Comparison of ENCODE assay signal across 9 cellular contexts in genomic region chr11:1573847-1574255, GRCh38. TPM values are rescaled to one million over a fixed set of nuclear protein-coding genes. Genes with fewer than 3 reads are reported as not detected.
DNase-seq lines count a peak whose midpoint lies in the region; ATAC-seq and TF ChIP-seq lines count a peak whose summit lies in the region.
"Had no signal": no experiment of that assay in that cellular context is flagged by ENCODE, and none has a peak within 500 bp of the region (broad histone marks: within the 10 kb centered on the region; RNA-seq: fewer than 3 reads in every experiment).

No MANE protein-coding gene starts in this region.

- H3K18ac ChIP-seq in mesenchymal stem cell (ENCODE audit: low read depth in 1 of 2, low read length in 2 of 2), result no peak overlapping the region

- H3K27me3 ChIP-seq in ascending aorta, result no peaks in the 10 kb centered on the region
- H3K27me3 ChIP-seq in mesenchymal stem cell (ENCODE audit: control insufficient read depth in 1 of 2, insufficient read depth in 1 of 2, low read length in 2 of 2), result peaks cover 26 to 66% of the 10 kb centered on the region in 2 experiments
- no peaks in the 10 kb centered on the region for H3K27me3 ChIP-seq in vagina

- no peak overlapping the region for H3K14ac ChIP-seq in mesenchymal stem cell (ENCODE audit: low read length in 2 of 2)

- H3K9me3 ChIP-seq in ascending aorta, result peaks cover 0 to 2% of the 10 kb centered on the region in 2 donors
- peaks cover 10% of the 10 kb centered on the region for H3K9me3 ChIP-seq in mesenchymal stem cell (ENCODE audit: control insufficient read depth, low read length)
- H3K9me3 ChIP-seq in vagina, result no peaks in the 10 kb centered on the region
- H3K9me3 ChIP-seq: neutrophil had no signal

- intact Hi-C loops in Right ventricle myocardium superior (cut with DNase I) (loop anchor here (2.0 to 10.0 kb wide), 3 partner anchors 27 to 369 kb away; partner anchors contain the start of gene TOLLIP), Right ventricle myocardium inferior (cut with DNase I) (loop anchor here (1.0 to 5.0 kb wide), 4 partner anchors 15 to 372 kb away; no protein-coding TSS in a partner anchor), ascending aorta (cut with DNase I) (loop anchor here (1.0 to 10.0 kb wide), 9 partner anchors 28 to 1067 kb away; partner anchors contain the start of genes CTSD and RNH1), vagina (cut with DNase I) (loop anchor here (2.0 to 10.0 kb wide), 3 partner anchors 27 to 369 kb away; no protein-coding TSS in a partner anchor), posterior vena cava (cut with DNase I) (loop anchor here in 1 of 2 donors (2.0 kb wide), 1 partner anchor 27 kb away; no protein-coding TSS in a partner anchor)

- H3K27ac ChIP-seq in ascending aorta (peak overlapping the region; percentile 80 to 87), mesenchymal stem cell (ENCODE audit: low read length, poor library complexity, severe bottlenecking) (no peak overlapping the region), vagina (peak overlapping the region; percentile 75)
- H3K27ac ChIP-seq: neutrophil had no signal

- 2% methylated on average over 10 of the region's 10 CpGs for WGBS in mesenchymal stem cell

- peaks cover 8% of the 10 kb centered on the region for H3K79me1 ChIP-seq in mesenchymal stem cell (replicated peaks; ENCODE audit: low read length, poor library complexity, severe bottlenecking)

- no peak for TF ChIP-seq POLR2A in vagina (IDR thresholded peaks at IDR 0.05)

- H2BK120ac ChIP-seq in mesenchymal stem cell (ENCODE audit: low read depth, low read length), result no peak overlapping the region

- H2BK15ac ChIP-seq in mesenchymal stem cell (ENCODE audit: low read depth, poor library complexity, severe bottlenecking), result no peak overlapping the region

- no peak overlapping the region for H4K8ac ChIP-seq in mesenchymal stem cell (ENCODE audit: low read length)

- H4K91ac ChIP-seq in mesenchymal stem cell (ENCODE audit: low read length), result no peak overlapping the region

- no peak overlapping the region for H2AFZ ChIP-seq in mesenchymal stem cell (ENCODE audit: low read depth, low read length)

- H3K4me1 ChIP-seq in ascending aorta (peaks cover 17 to 27% of the 10 kb centered on the region in 2 donors), mesenchymal stem cell (ENCODE audit: control insufficient read depth, insufficient read depth, low read depth, low read length) (peaks cover 34% of the 10 kb centered on the region), vagina (peaks cover 41% of the 10 kb centered on the region)

- H3K4ac ChIP-seq in mesenchymal stem cell (ENCODE audit: low read depth in 1 of 2, low read length in 2 of 2), result no peak overlapping the region

- no peak overlapping the region for H3K9ac ChIP-seq in mesenchymal stem cell (ENCODE audit: low read length)

- peak overlapping the region; percentile 57 to 74 for H3K4me3 ChIP-seq in ascending aorta
- H3K4me3 ChIP-seq in mesenchymal stem cell (ENCODE audit: insufficient read depth in 1 of 2, low read depth in 1 of 2, low read length in 2 of 2), result no peak overlapping the region
- peak overlapping the region; percentile 42 to 63 for H3K4me3 ChIP-seq in vagina

- no peak overlapping the region for H2AK5ac ChIP-seq in mesenchymal stem cell (ENCODE audit: low read length, severe bottlenecking)

- H3K4me2 ChIP-seq in mesenchymal stem cell (ENCODE audit: low read length, poor library complexity, severe bottlenecking), result peak overlapping the region; percentile 84

- TF ChIP-seq CTCF in ascending aorta (IDR thresholded peaks at IDR 0.05), result no peak
- TF ChIP-seq CTCF in vagina (IDR thresholded peaks at IDR 0.05), result no peak

- no peaks in the 10 kb centered on the region for H3K36me3 ChIP-seq in ascending aorta
- peaks cover 0 to 6% of the 10 kb centered on the region in 2 experiments for H3K36me3 ChIP-seq in mesenchymal stem cell (ENCODE audit: control insufficient read depth in 1 of 2, insufficient read depth in 2 of 2, low read depth in 1 of 2, low read length in 2 of 2)
- H3K36me3 ChIP-seq in vagina, result no peaks in the 10 kb centered on the region
- H3K36me3 ChIP-seq: neutrophil had no signal

- no peak overlapping the region for H2BK12ac ChIP-seq in mesenchymal stem cell (ENCODE audit: low read length in 2 of 2)

- H2BK5ac ChIP-seq in mesenchymal stem cell (ENCODE audit: low read depth, low read length, poor library complexity, severe bottlenecking), result no peak overlapping the region

- no peak for DNase-seq in Right ventricle myocardium superior
- no peak for DNase-seq in Right ventricle myocardium inferior (ENCODE audit: missing footprints)
- DNase-seq in ascending aorta (ENCODE audit: low spot score in 2 of 2), result peak in 1 of 2 donors; percentile 73
- no peak for DNase-seq in mesenchymal stem cell
- DNase-seq in vagina (ENCODE audit: extremely low spot score in 2 of 2), result no peak
- no peak for DNase-seq in SK-N-DZ (ENCODE audit: low spot score)
- DNase-seq in posterior vena cava (ENCODE audit: low spot score), result no peak

- ATAC-seq in Right ventricle myocardium superior (ENCODE audit: poor library complexity) (peak; percentile 14), Right ventricle myocardium inferior (no peak), GM18519 (IDR thresholded peaks at IDR 0.05; ENCODE audit: low FRiP score, unreplicated experiment) (no peak)

- H3K23ac ChIP-seq in mesenchymal stem cell (ENCODE audit: low read length in 2 of 2), result no peak overlapping the region

RNA-seq across cellular contexts. Expression of gene DUSP8, which starts 1.8 kb away (rescaled TPM):
- total RNA-seq in Right ventricle myocardium superior (7.7 TPM), Right ventricle myocardium inferior (10.5 TPM), ascending aorta (27.0 TPM), vagina (2.9 TPM), posterior vena cava (10 to 100 TPM; 11.0 to 19.4 TPM)
- 6.2 TPM for polyA plus RNA-seq in mesenchymal stem cell (2013, experiment 1 of 2)
- 5.8 TPM for polyA plus RNA-seq in mesenchymal stem cell (2013, experiment 2 of 2)
- polyA plus RNA-seq in SK-N-DZ (2014; cell fraction: cytosol; rRNA removed), result 3.7 and 8.8 TPM in 2 replicates
- polyA plus RNA-seq in SK-N-DZ (2014; cell fraction: nucleus; rRNA removed), result 4.9 and 6.9 TPM in 2 replicates

RNA-seq across cellular contexts. Expression of gene KRTAP5-1, which starts 11.2 kb away (rescaled TPM):
- total RNA-seq in Right ventricle myocardium superior, result not detected
- total RNA-seq in Right ventricle myocardium inferior, result not detected
- not detected for total RNA-seq in ascending aorta
- not detected for polyA plus RNA-seq in mesenchymal stem cell (2013, experiment 1 of 2)
- polyA plus RNA-seq in mesenchymal stem cell (2013, experiment 2 of 2), result not detected
- total RNA-seq in vagina, result not detected
- polyA plus RNA-seq in SK-N-DZ (2014; cell fraction: cytosol; rRNA removed), result not detected in 2 replicates
- polyA plus RNA-seq in SK-N-DZ (2014; cell fraction: nucleus; rRNA removed), result not detected in 2 replicates
- not detected for total RNA-seq in posterior vena cava

RNA-seq across cellular contexts. Expression of gene KRTAP5-2, which starts 24.2 kb away (rescaled TPM):
- total RNA-seq in Right ventricle myocardium superior (not detected), Right ventricle myocardium inferior (not detected), ascending aorta (not detected), vagina (not detected), posterior vena cava (not detected)
- polyA plus RNA-seq in mesenchymal stem cell (2013, experiment 1 of 2), result not detected
- not detected for polyA plus RNA-seq in mesenchymal stem cell (2013, experiment 2 of 2)
- polyA plus RNA-seq in SK-N-DZ (2014; cell fraction: cytosol; rRNA removed), result not detected in 2 replicates
- polyA plus RNA-seq in SK-N-DZ (2014; cell fraction: nucleus; rRNA removed), result not detected in 2 replicates

RNA-seq across cellular contexts. Expression of gene KRTAP5-3, which starts 34.4 kb away (rescaled TPM):
- total RNA-seq in Right ventricle myocardium superior (not detected), Right ventricle myocardium inferior (not detected), ascending aorta (not detected), vagina (not detected), posterior vena cava (not detected)
- polyA plus RNA-seq in mesenchymal stem cell (2013, experiment 1 of 2), result not detected
- polyA plus RNA-seq in mesenchymal stem cell (2013, experiment 2 of 2), result not detected
- polyA plus RNA-seq in SK-N-DZ (2014; cell fraction: cytosol; rRNA removed), result not detected in 2 replicates
- polyA plus RNA-seq in SK-N-DZ (2014; cell fraction: nucleus; rRNA removed), result not detected in 2 replicates

RNA-seq across cellular contexts. Expression of gene KRTAP5-4, which starts 48.1 kb away (rescaled TPM):
- total RNA-seq in Right ventricle myocardium superior (not detected), Right ventricle myocardium inferior (not detected), ascending aorta (not detected), vagina (not detected), posterior vena cava (not detected)
- polyA plus RNA-seq in mesenchymal stem cell (2013, experiment 1 of 2), result not detected
- not detected for polyA plus RNA-seq in mesenchymal stem cell (2013, experiment 2 of 2)
- polyA plus RNA-seq in SK-N-DZ (2014; cell fraction: cytosol; rRNA removed), result not detected in 2 replicates
- not detected in 2 replicates for polyA plus RNA-seq in SK-N-DZ (2014; cell fraction: nucleus; rRNA removed)

Comparison
In these comparisons a context has a peak if more than half of its experiments do, and no peak if none do; other contexts are left out.
1. H3K4me3 ChIP-seq: peak in ascending aorta (2 of 2) and vagina (2 of 2); none in mesenchymal stem cell (0 of 2).